In the genomic region with DNA sequence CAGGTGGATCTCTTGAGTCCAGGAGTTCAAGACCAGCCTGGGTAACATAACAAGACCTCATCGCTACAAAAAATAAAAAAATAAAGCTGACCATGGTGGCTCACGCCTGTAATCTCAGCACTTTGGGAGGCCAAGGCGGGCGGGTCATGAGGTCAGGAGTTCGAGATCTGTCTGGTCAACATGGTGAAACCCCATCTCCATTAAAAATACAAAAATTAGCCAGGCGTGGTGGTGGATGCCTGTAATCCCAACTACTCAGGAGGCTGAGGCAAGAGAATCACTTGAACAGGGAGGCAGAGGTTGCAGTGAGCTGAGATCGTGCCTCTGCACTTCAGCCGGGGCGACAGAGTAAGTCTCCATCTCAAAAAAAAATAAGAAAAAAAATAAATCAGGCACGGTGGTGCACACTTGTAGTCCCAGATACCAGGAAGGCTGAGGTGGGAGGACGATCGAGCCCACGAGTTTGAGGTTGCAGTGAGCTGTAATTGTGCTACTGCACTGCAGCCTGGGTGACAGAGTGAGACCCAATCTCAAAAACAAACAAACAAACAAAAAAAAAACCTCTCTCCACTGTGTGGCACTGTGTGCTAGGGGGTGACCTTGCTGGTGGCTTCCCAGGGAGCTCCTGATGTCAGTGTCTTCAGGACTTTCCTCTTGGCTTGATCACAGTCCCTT, we compare ENCODE assay signal across 1 cellular context.
TF ChIP-seq lines count a peak whose summit lies in the region.

No MANE protein-coding gene starts in this region.

TF ChIP-seq in HepG2, 621 proteins besides CTCF, POLR2A, EP300 and RAD21 (continued from another document):
- TF ChIP-seq, protein P1, sequence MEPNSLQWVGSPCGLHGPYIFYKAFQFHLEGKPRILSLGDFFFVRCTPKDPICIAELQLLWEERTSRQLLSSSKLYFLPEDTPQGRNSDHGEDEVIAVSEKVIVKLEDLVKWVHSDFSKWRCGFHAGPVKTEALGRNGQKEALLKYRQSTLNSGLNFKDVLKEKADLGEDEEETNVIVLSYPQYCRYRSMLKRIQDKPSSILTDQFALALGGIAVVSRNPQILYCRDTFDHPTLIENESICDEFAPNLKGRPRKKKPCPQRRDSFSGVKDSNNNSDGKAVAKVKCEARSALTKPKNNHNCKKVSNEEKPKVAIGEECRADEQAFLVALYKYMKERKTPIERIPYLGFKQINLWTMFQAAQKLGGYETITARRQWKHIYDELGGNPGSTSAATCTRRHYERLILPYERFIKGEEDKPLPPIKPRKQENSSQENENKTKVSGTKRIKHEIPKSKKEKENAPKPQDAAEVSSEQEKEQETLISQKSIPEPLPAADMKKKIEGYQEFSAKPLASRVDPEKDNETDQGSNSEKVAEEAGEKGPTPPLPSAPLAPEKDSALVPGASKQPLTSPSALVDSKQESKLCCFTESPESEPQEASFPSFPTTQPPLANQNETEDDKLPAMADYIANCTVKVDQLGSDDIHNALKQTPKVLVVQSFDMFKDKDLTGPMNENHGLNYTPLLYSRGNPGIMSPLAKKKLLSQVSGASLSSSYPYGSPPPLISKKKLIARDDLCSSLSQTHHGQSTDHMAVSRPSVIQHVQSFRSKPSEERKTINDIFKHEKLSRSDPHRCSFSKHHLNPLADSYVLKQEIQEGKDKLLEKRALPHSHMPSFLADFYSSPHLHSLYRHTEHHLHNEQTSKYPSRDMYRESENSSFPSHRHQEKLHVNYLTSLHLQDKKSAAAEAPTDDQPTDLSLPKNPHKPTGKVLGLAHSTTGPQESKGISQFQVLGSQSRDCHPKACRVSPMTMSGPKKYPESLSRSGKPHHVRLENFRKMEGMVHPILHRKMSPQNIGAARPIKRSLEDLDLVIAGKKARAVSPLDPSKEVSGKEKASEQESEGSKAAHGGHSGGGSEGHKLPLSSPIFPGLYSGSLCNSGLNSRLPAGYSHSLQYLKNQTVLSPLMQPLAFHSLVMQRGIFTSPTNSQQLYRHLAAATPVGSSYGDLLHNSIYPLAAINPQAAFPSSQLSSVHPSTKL (CRISPR knock-in tag; IDR thresholded peaks at IDR 0.05), result peak; percentile 13; the same call in 1 of the 2 replicates
- no peak for TF ChIP-seq RNF2 (conservative IDR thresholded peaks at IDR 0.05; ENCODE audit: low read depth)
- TF ChIP-seq NFKBIZ (CRISPR knock-in tag; IDR thresholded peaks at IDR 0.05), result 0 out of 2 replicates have a peak, but pooled peaks have one; percentile 28
- TF ChIP-seq KLF16 (CRISPR knock-in tag; IDR thresholded peaks at IDR 0.05), result peak in 1 of 2 experiments; percentile 65; a peak in 1 of 4 replicates
- no peak for TF ChIP-seq PLRG1 (conservative IDR thresholded peaks at IDR 0.05)
- no peak for TF ChIP-seq MAZ (IDR thresholded peaks at IDR 0.05; ENCODE audit: borderline replicate concordance, low read depth, low read length)
- peak; percentile 28; the same call in 1 of the 2 replicates for TF ChIP-seq MAZ (CRISPR knock-in tag; IDR thresholded peaks at IDR 0.05; ENCODE audit: low read depth)
- TF ChIP-seq SALL1 (CRISPR knock-in tag; IDR thresholded peaks at IDR 0.05), result peak; percentile 47; the same call in 1 of the 2 replicates
- TF ChIP-seq MED1 (CRISPR knock-in tag; IDR thresholded peaks at IDR 0.05), result peak; percentile 58
- peak; percentile 39; the same call in 1 of the 2 replicates for TF ChIP-seq FOXK1 (CRISPR knock-in tag; IDR thresholded peaks at IDR 0.05; ENCODE audit: borderline replicate concordance, low read depth)
- peak; percentile 71 for TF ChIP-seq SMC3 (IDR thresholded peaks at IDR 0.05; ENCODE audit: low read length)
- TF ChIP-seq ZBTB3 (CRISPR knock-in tag; IDR thresholded peaks at IDR 0.05; ENCODE audit: borderline replicate concordance, low read depth), result peak; percentile 60; the same call in 1 of the 2 replicates
- peak; percentile 47; the same call in 1 of the 2 replicates for TF ChIP-seq HIVEP1 (CRISPR knock-in tag; IDR thresholded peaks at IDR 0.05)
- TF ChIP-seq FOXA3 (CRISPR knock-in tag; IDR thresholded peaks at IDR 0.05), result peak; percentile 36
- TF ChIP-seq, protein P2, sequence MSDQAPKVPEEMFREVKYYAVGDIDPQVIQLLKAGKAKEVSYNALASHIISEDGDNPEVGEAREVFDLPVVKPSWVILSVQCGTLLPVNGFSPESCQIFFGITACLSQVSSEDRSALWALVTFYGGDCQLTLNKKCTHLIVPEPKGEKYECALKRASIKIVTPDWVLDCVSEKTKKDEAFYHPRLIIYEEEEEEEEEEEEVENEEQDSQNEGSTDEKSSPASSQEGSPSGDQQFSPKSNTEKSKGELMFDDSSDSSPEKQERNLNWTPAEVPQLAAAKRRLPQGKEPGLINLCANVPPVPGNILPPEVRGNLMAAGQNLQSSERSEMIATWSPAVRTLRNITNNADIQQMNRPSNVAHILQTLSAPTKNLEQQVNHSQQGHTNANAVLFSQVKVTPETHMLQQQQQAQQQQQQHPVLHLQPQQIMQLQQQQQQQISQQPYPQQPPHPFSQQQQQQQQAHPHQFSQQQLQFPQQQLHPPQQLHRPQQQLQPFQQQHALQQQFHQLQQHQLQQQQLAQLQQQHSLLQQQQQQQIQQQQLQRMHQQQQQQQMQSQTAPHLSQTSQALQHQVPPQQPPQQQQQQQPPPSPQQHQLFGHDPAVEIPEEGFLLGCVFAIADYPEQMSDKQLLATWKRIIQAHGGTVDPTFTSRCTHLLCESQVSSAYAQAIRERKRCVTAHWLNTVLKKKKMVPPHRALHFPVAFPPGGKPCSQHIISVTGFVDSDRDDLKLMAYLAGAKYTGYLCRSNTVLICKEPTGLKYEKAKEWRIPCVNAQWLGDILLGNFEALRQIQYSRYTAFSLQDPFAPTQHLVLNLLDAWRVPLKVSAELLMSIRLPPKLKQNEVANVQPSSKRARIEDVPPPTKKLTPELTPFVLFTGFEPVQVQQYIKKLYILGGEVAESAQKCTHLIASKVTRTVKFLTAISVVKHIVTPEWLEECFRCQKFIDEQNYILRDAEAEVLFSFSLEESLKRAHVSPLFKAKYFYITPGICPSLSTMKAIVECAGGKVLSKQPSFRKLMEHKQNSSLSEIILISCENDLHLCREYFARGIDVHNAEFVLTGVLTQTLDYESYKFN (CRISPR knock-in tag; conservative IDR thresholded peaks at IDR 0.05), result peak; percentile 48
- TF ChIP-seq TBX2 (CRISPR knock-in tag; IDR thresholded peaks at IDR 0.05; ENCODE audit: borderline replicate concordance), result peak; percentile 29; the same call in 1 of the 2 replicates
- TF ChIP-seq ZMYM3 (CRISPR knock-in tag; IDR thresholded peaks at IDR 0.05), result peak; percentile 56; the same call in 1 of the 2 replicates
- peak; percentile 22; the same call in 1 of the 2 replicates for TF ChIP-seq FOXO1 (CRISPR knock-in tag; IDR thresholded peaks at IDR 0.05)
- no peak for TF ChIP-seq ZNF776 (CRISPR knock-in tag; IDR thresholded peaks at IDR 0.05)
- TF ChIP-seq HDAC2 (CRISPR knock-in tag; IDR thresholded peaks at IDR 0.05), result peak; percentile 38; the same call in 1 of the 2 replicates
- TF ChIP-seq FOXP1 (IDR thresholded peaks at IDR 0.05), result peak; percentile 53; the same call in 1 of the 2 replicates
- TF ChIP-seq FOXP1 (CRISPR knock-in tag; IDR thresholded peaks at IDR 0.05), result peak; percentile 70
- no peak; the same call in 1 of the 2 replicates for TF ChIP-seq ERF (CRISPR knock-in tag; IDR thresholded peaks at IDR 0.05)
